In the genomic region with DNA sequence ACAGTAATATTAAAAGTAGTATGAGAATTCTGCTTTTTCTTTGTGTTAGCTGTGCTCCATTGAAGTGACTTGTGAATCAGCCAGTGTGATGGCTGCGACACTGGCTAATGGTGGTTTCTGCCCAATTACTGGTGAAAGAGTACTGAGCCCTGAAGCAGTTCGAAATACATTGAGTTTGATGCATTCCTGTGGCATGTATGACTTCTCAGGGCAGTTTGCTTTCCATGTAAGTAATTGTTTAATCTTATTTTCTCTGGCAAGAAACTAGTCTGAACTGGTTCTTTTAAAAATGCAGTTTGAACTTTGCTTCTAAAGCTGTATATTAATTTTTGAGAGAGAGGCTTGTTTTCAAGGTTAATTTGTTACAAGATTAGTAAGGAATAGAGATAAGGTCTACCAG, we compare ENCODE assay signal across 17 cellular contexts. TPM values are rescaled to one million over a fixed set of nuclear protein-coding genes. Genes with fewer than 3 reads are reported as not detected.
A peak's percentile ranks its signal among the peaks of the same experiment; 100 is the strongest.
DNase-seq lines count a peak whose midpoint lies in the region; ATAC-seq and TF ChIP-seq lines count a peak whose summit lies in the region.
"Had no signal": no experiment of that assay in that cellular context is flagged by ENCODE, and none has a peak within 500 bp of the region (broad histone marks: within the 10 kb centered on the region; RNA-seq: fewer than 3 reads in every experiment).

No MANE protein-coding gene starts in this region.

- no peak for ATAC-seq in right cardiac atrium
- ATAC-seq: GM12878 had no signal

- POLR2A ChIA-PET in Caco-2 (lab: Charles Lee): no interaction called here

- 98% methylated on average over 2 of the region's 2 CpGs; no CpG with 5 or more reads in 1 of the 2 experiments for WGBS in endodermal cell (ENCODE audit: insufficient coverage in 1 of 2, insufficient read length in 1 of 2), 2 experiments
- WGBS in right cardiac atrium: 68% methylated on average over 2 of the region's 2 CpGs

- H3K36me3 ChIP-seq in Caco-2 (ENCODE audit: control insufficient read depth, insufficient read depth, low read length): peaks cover 4% of the 10 kb centered on the region; the same call in 1 of the 2 replicates
- peaks cover 84% of the 10 kb centered on the region for H3K36me3 ChIP-seq in SJSA1
- peaks cover 76% of the 10 kb centered on the region for H3K36me3 ChIP-seq in endodermal cell (ENCODE audit: control insufficient read depth, insufficient read depth, low read length)
- H3K36me3 ChIP-seq in colonic mucosa: no peaks in the 10 kb centered on the region

- H3K4me3 Mint-ChIP-seq in Caco-2 (ENCODE audit: unreplicated experiment) (no peak overlapping the region), endodermal cell (no peak overlapping the region), nephron (peak overlapping the region; percentile 14 to 73 (median 69))

- no peak for TF ChIP-seq CTCF in Caco-2 (IDR thresholded peaks at IDR 0.05; ENCODE audit: insufficient read depth in 1 of 2, low read depth in 1 of 2, low read length in 1 of 2, severe bottlenecking in 1 of 2, unreplicated experiment in 1 of 2)
- no peak for TF ChIP-seq CTCF in endodermal cell (conservative IDR thresholded peaks at IDR 0.05)
- no peak for TF ChIP-seq CTCF in nephron (IDR thresholded peaks at IDR 0.05; ENCODE audit: unreplicated experiment in 3 of 3)
- TF ChIP-seq CTCF in colonic mucosa (IDR thresholded peaks at IDR 0.05): no peak

- H3K4me1 Mint-ChIP-seq in Caco-2 (ENCODE audit: low read depth, unreplicated experiment): peaks cover 13% of the 10 kb centered on the region
- peaks cover 12% of the 10 kb centered on the region for H3K4me1 Mint-ChIP-seq in endodermal cell
- peaks cover 19% of the 10 kb centered on the region for H3K4me1 Mint-ChIP-seq in nephron

- no peak overlapping the region for H3K9ac ChIP-seq in endodermal cell (ENCODE audit: extremely low read depth, low read length, poor library complexity, severe bottlenecking)
- H3K9ac ChIP-seq in colonic mucosa (ENCODE audit: low read depth in 2 of 2, low read length in 2 of 2): no peak overlapping the region

- H3K27ac ChIP-seq in SJSA1 (peak overlapping the region; percentile 40), endodermal cell (ENCODE audit: low read depth, low read length) (no peak overlapping the region), colonic mucosa (no peak overlapping the region), right cardiac atrium (ENCODE audit: low read length) (no peak overlapping the region)

- H3K9me3 ChIP-seq in Caco-2 (no peaks in the 10 kb centered on the region), SJSA1 (replicated peaks) (no peaks in the 10 kb centered on the region), endodermal cell (ENCODE audit: control insufficient read depth, low read length) (peaks cover 8% of the 10 kb centered on the region), colonic mucosa (no peaks in the 10 kb centered on the region), right cardiac atrium (ENCODE audit: control insufficient read depth, low read length) (no peaks in the 10 kb centered on the region)
- H3K9me3 ChIP-seq: BE2C had no signal

- peaks cover 55% of the 10 kb centered on the region for H3K36me3 Mint-ChIP-seq in Caco-2 (ENCODE audit: insufficient read depth, unreplicated experiment)
- peaks cover 54% of the 10 kb centered on the region for H3K36me3 Mint-ChIP-seq in endodermal cell (ENCODE audit: low read depth)
- H3K36me3 Mint-ChIP-seq in nephron (ENCODE audit: low read depth): peaks cover 60% of the 10 kb centered on the region

- H3K4me1 ChIP-seq in Caco-2: peaks cover 34% of the 10 kb centered on the region
- peaks cover 4% of the 10 kb centered on the region for H3K4me1 ChIP-seq in SJSA1 (replicated peaks)
- no peaks in the 10 kb centered on the region for H3K4me1 ChIP-seq in endodermal cell (ENCODE audit: control insufficient read depth, insufficient read depth, low read length)
- H3K4me1 ChIP-seq in colonic mucosa: no peaks in the 10 kb centered on the region
- H3K4me1 ChIP-seq in right cardiac atrium (ENCODE audit: control insufficient read depth, insufficient read depth, low read length): no peaks in the 10 kb centered on the region

- peaks cover 12% of the 10 kb centered on the region for H3K9me3 Mint-ChIP-seq in Caco-2 (ENCODE audit: unreplicated experiment)
- peaks cover 6% of the 10 kb centered on the region for H3K9me3 Mint-ChIP-seq in endodermal cell
- H3K9me3 Mint-ChIP-seq in nephron: no peaks in the 10 kb centered on the region

- intact Hi-C loops in Caco-2 (cut with micrococcal nuclease; ENCODE audit: unreplicated experiment): loop anchor here (1.0 kb wide), 2 partner anchors 20 to 118 kb away; no protein-coding TSS in a partner anchor
- intact Hi-C loops in colonic mucosa (cut with DNase I): no loop called here
- intact Hi-C loops in right cardiac atrium (cut with DNase I): no loop called here

- H3K4me3 ChIP-seq in Caco-2 (ENCODE audit: low read depth, low read length): no peak overlapping the region
- no peak overlapping the region for H3K4me3 ChIP-seq in SJSA1
- no peak overlapping the region for H3K4me3 ChIP-seq in endodermal cell (ENCODE audit: low read length)
- no peak overlapping the region for H3K4me3 ChIP-seq in colonic mucosa
- H3K4me3 ChIP-seq in right cardiac atrium (ENCODE audit: low read length): no peak overlapping the region
- H3K4me3 ChIP-seq: GM12878 had no signal

- H3K27me3 ChIP-seq in Caco-2 (replicated peaks; ENCODE audit: control insufficient read depth, insufficient read depth, low read length) (no peaks in the 10 kb centered on the region), SJSA1 (replicated peaks) (no peaks in the 10 kb centered on the region), endodermal cell (ENCODE audit: control insufficient read depth, insufficient read depth, low read length, poor library complexity, severe bottlenecking) (no peaks in the 10 kb centered on the region), colonic mucosa (no peaks in the 10 kb centered on the region), right cardiac atrium (ENCODE audit: control insufficient read depth, insufficient read depth) (no peaks in the 10 kb centered on the region)
- H3K27me3 ChIP-seq: BE2C had no signal

- BruUV-seq in Caco-2 (replicated peaks; lab: Mats Ljungman, UMichigan): no TSS peak

- H3K27me3 Mint-ChIP-seq in Caco-2 (ENCODE audit: insufficient read depth, unreplicated experiment) (no peaks in the 10 kb centered on the region), endodermal cell (ENCODE audit: insufficient read depth) (no peaks in the 10 kb centered on the region), nephron (ENCODE audit: low read depth) (no peaks in the 10 kb centered on the region)
- H3K27me3 Mint-ChIP-seq: progenitor cell of endocrine pancreas had no signal

- CTCF ChIA-PET in Caco-2 (lab: Charles Lee): no interaction called here

- DNase-seq in Caco-2: peak; percentile 29 to 53
- DNase-seq in SJSA1 (ENCODE audit: low read depth in 1 of 2, low spot score in 2 of 2): no peak
- DNase-seq in endodermal cell: peak; percentile 41
- DNase-seq in T-helper 9 cell: no peak
- no peak for DNase-seq in colonic mucosa
- no peak for DNase-seq in right cardiac atrium
- no peak for DNase-seq in NCI-H187 (lab: John Stamatoyannopoulos, UW)
- DNase-seq: BE2C; DND-41; effector memory CD4-positive, alpha-beta T cell; Kasumi-1; NCI-H2081; NCI-H82; stimulated activated CD4-positive, alpha-beta T cell treated with anti-CD3 and anti-CD28 coated beads, Interleukin-2, amount 100 ng/mL, for 24 hours had no signal

- H3K27ac Mint-ChIP-seq in Caco-2 (ENCODE audit: unreplicated experiment): no peak overlapping the region
- H3K27ac Mint-ChIP-seq in endodermal cell: peak overlapping the region; percentile 44
- H3K27ac Mint-ChIP-seq in nephron: peak overlapping the region; percentile 96 to 98 (median 96)
- H3K27ac Mint-ChIP-seq: progenitor cell of endocrine pancreas had no signal

RNA-seq across cellular contexts. Expression of a gene that starts 46.6 kb away (rescaled TPM):
- total RNA-seq in Caco-2 (2022) (107 and 136 TPM in 2 replicates), endodermal cell (10 to 100 TPM; 47.2 to 99.3 TPM), colonic mucosa (10 to 100 TPM; 50.5 to 72.3 TPM), right cardiac atrium (100 to 1,000 TPM in 1 of 4 donors, 10 to 100 TPM in 3; 79.8 to 106 (median 91.5) TPM)
- total RNA-seq in SJSA1 (2014; rRNA removed; shearing (Covaris generic)): 176 and 177 TPM in 2 replicates
- 34.8 TPM for polyA plus RNA-seq in endodermal cell (2013, experiment 1 of 2)
- 38.4 TPM for polyA plus RNA-seq in endodermal cell (2013, experiment 2 of 2)
- 33.4 TPM for polyA plus RNA-seq in right cardiac atrium

Comparison
In these comparisons a context has a peak if more than half of its experiments do, and no peak if none do; other contexts are left out.
1. DNase-seq: peak in Caco-2 (2 of 2) and endodermal cell (single experiment); none in SJSA1 (0 of 2), T-helper 9 cell (single experiment), colonic mucosa (single experiment), right cardiac atrium (0 of 3) and NCI-H187 (0 of 2).
2. H3K4me3 Mint-ChIP-seq: peak in nephron (3 of 3); none in Caco-2 (single experiment) and endodermal cell (single experiment).